ENCODE assay signal across 1 cellular context in genomic region chr19:17338440-17339078, GRCh38.
TF ChIP-seq lines count a peak whose summit lies in the region.

No MANE protein-coding gene starts in this region.

TF ChIP-seq in GM23338, 12 proteins besides CTCF, POLR2A, EP300 and RAD21 (continued from another document):
- TF ChIP-seq, protein P1, sequence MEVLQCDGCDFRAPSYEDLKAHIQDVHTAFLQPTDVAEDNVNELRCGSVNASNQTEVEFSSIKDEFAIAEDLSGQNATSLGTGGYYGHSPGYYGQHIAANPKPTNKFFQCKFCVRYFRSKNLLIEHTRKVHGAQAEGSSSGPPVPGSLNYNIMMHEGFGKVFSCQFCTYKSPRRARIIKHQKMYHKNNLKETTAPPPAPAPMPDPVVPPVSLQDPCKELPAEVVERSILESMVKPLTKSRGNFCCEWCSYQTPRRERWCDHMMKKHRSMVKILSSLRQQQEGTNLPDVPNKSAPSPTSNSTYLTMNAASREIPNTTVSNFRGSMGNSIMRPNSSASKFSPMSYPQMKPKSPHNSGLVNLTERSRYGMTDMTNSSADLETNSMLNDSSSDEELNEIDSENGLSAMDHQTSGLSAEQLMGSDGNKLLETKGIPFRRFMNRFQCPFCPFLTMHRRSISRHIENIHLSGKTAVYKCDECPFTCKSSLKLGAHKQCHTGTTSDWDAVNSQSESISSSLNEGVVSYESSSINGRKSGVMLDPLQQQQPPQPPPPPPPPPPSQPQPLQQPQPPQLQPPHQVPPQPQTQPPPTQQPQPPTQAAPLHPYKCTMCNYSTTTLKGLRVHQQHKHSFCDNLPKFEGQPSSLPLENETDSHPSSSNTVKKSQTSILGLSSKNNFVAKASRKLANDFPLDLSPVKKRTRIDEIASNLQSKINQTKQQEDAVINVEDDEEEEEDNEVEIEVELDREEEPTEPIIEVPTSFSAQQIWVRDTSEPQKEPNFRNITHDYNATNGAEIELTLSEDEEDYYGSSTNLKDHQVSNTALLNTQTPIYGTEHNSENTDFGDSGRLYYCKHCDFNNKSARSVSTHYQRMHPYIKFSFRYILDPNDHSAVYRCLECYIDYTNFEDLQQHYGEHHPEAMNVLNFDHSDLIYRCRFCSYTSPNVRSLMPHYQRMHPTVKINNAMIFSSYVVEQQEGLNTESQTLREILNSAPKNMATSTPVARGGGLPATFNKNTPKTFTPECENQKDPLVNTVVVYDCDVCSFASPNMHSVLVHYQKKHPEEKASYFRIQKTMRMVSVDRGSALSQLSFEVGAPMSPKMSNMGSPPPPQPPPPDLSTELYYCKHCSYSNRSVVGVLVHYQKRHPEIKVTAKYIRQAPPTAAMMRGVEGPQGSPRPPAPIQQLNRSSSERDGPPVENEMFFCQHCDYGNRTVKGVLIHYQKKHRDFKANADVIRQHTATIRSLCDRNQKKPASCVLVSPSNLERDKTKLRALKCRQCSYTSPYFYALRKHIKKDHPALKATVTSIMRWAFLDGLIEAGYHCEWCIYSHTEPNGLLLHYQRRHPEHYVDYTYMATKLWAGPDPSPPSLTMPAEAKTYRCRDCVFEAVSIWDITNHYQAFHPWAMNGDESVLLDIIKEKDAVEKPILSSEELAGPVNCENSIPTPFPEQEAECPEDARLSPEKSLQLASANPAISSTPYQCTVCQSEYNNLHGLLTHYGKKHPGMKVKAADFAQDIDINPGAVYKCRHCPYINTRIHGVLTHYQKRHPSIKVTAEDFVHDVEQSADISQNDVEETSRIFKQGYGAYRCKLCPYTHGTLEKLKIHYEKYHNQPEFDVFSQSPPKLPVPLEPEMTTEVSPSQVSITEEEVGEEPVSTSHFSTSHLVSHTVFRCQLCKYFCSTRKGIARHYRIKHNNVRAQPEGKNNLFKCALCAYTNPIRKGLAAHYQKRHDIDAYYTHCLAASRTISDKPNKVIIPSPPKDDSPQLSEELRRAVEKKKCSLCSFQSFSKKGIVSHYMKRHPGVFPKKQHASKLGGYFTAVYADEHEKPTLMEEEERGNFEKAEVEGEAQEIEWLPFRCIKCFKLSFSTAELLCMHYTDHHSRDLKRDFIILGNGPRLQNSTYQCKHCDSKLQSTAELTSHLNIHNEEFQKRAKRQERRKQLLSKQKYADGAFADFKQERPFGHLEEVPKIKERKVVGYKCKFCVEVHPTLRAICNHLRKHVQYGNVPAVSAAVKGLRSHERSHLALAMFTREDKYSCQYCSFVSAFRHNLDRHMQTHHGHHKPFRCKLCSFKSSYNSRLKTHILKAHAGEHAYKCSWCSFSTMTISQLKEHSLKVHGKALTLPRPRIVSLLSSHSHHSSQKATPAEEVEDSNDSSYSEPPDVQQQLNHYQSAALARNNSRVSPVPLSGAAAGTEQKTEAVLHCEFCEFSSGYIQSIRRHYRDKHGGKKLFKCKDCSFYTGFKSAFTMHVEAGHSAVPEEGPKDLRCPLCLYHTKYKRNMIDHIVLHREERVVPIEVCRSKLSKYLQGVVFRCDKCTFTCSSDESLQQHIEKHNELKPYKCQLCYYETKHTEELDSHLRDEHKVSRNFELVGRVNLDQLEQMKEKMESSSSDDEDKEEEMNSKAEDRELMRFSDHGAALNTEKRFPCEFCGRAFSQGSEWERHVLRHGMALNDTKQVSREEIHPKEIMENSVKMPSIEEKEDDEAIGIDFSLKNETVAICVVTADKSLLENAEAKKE (CRISPR knock-in tag; IDR thresholded peaks at IDR 0.05), result no peak
- TF ChIP-seq ZNF114 (CRISPR knock-in tag; IDR thresholded peaks at IDR 0.05), result no peak
- TF ChIP-seq EZH2 (IDR thresholded peaks at IDR 0.05; ENCODE audit: low read depth, unreplicated experiment), result no peak
- TF ChIP-seq, protein P2, sequence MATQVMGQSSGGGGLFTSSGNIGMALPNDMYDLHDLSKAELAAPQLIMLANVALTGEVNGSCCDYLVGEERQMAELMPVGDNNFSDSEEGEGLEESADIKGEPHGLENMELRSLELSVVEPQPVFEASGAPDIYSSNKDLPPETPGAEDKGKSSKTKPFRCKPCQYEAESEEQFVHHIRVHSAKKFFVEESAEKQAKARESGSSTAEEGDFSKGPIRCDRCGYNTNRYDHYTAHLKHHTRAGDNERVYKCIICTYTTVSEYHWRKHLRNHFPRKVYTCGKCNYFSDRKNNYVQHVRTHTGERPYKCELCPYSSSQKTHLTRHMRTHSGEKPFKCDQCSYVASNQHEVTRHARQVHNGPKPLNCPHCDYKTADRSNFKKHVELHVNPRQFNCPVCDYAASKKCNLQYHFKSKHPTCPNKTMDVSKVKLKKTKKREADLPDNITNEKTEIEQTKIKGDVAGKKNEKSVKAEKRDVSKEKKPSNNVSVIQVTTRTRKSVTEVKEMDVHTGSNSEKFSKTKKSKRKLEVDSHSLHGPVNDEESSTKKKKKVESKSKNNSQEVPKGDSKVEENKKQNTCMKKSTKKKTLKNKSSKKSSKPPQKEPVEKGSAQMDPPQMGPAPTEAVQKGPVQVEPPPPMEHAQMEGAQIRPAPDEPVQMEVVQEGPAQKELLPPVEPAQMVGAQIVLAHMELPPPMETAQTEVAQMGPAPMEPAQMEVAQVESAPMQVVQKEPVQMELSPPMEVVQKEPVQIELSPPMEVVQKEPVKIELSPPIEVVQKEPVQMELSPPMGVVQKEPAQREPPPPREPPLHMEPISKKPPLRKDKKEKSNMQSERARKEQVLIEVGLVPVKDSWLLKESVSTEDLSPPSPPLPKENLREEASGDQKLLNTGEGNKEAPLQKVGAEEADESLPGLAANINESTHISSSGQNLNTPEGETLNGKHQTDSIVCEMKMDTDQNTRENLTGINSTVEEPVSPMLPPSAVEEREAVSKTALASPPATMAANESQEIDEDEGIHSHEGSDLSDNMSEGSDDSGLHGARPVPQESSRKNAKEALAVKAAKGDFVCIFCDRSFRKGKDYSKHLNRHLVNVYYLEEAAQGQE (IDR thresholded peaks at IDR 0.05; ENCODE audit: unreplicated experiment), result no peak
- TF ChIP-seq, protein P3, sequence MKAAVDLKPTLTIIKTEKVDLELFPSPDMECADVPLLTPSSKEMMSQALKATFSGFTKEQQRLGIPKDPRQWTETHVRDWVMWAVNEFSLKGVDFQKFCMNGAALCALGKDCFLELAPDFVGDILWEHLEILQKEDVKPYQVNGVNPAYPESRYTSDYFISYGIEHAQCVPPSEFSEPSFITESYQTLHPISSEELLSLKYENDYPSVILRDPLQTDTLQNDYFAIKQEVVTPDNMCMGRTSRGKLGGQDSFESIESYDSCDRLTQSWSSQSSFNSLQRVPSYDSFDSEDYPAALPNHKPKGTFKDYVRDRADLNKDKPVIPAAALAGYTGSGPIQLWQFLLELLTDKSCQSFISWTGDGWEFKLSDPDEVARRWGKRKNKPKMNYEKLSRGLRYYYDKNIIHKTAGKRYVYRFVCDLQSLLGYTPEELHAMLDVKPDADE (IDR thresholded peaks at IDR 0.05), result no peak
